Comparison of ENCODE assay signal across 24 cellular contexts in the genomic region with DNA sequence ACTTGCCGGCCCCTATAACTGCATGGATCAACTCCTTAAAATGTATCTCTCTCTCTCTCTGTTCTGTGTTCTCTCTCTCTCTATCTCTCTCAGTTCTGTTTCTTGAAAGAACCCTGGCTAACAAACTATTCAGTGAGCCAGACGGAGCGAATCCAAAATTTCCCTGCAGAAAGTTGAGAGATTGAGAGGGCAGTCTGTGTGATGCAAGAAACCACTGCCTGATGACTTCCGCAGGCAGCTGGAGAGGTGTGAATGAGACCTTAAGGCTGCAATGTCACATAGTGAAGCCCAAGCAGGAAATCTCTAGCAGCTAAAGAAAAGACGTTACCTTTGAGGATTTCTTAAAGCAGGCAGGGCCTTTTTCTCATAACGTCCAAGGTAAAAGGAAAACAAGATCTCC. TPM values are rescaled to one million over a fixed set of nuclear protein-coding genes. Genes with fewer than 3 reads are reported as not detected.
DNase-seq lines count a peak whose midpoint lies in the region; ATAC-seq and TF ChIP-seq lines count a peak whose summit lies in the region.
"Had no signal": no experiment of that assay in that cellular context is flagged by ENCODE, and none has a peak within 500 bp of the region (broad histone marks: within the 10 kb centered on the region; RNA-seq: fewer than 3 reads in every experiment).

No MANE protein-coding gene starts in this region.

- no peak for DNase-seq in activated naive CD4-positive, alpha-beta T cell (lab: John Stamatoyannopoulos, UW)
- DNase-seq in NOMO-1 treated with dmso at 0.1 percent for 144 hours (lab: John Stamatoyannopoulos, UW; ENCODE audit: unreplicated experiment) (peak; percentile 81), esophagus muscularis mucosa (ENCODE audit: extremely low spot score) (peak; percentile 64), NCI-H187 treated with DMSO at 0.1 percent for 48 hours (lab: John Stamatoyannopoulos, UW) (no peak), foreskin melanocyte (no peak)
- no peak for DNase-seq in stimulated activated CD4-positive, alpha-beta T cell treated with anti-CD3 and anti-CD28 coated beads, Interleukin-4, amount 100 ng/mL, for 4 hours
- DNase-seq: activated CD8-positive, alpha-beta memory T cell treated with anti-CD3 and anti-CD28 coated beads for 24 hours; activated T-cell treated with anti-CD3 and anti-CD28 coated beads, Interleukin-2, amount 50 U/mL, for 24 hours; AML-193; amniotic stem cell; HCEC 1CT; Kasumi-1; NCI-H1105; NCI-H2029 treated with DMSO at 0.1 percent for 48 hours; NCI-H226; NCI-H748 treated with DMSO at 0.1 percent for 48 hours; occipital lobe had no signal

- H3K27ac ChIP-seq in esophagus muscularis mucosa (replicated peaks in 1 of 4) = peak overlapping the region in 1 of 4 donors; percentile 45
- H3K27ac ChIP-seq: breast epithelium, SJSA1, skin epidermis had no signal

- no peak for TF ChIP-seq CTCF in esophagus muscularis mucosa (IDR thresholded peaks at IDR 0.05)

- H3K27me3 ChIP-seq in esophagus muscularis mucosa = no peaks in the 10 kb centered on the region
- H3K27me3 ChIP-seq: breast epithelium, SJSA1 had no signal

- no peaks in the 10 kb centered on the region for H3K9me3 Mint-ChIP-seq in activated naive CD4-positive, alpha-beta T cell treated with anti-CD3 and anti-CD28 coated beads, Interleukin-2, amount 50 U/mL, for 24 hours
- H3K9me3 Mint-ChIP-seq in stimulated activated memory B cell treated with anti-CD40 and anti-IgM and Interleukin-4, amounts not matched to agents 10 μg/mL and 1 μg/mL and 100 μg/mL, for 72 hours = no peaks in the 10 kb centered on the region
- H3K9me3 Mint-ChIP-seq: activated T-cell treated with anti-CD3 and anti-CD28 coated beads, Interleukin-2, amount 50 U/mL, for 24 hours; memory B cell had no signal

- 73% methylated on average over 6 of the region's 6 CpGs for WGBS in esophagus muscularis mucosa

- no peak for TF ChIP-seq EP300 in esophagus muscularis mucosa (IDR thresholded peaks at IDR 0.05)

- no peak overlapping the region for H3K4me3 ChIP-seq in esophagus muscularis mucosa
- H3K4me3 ChIP-seq: breast epithelium, SJSA1, skin epidermis had no signal

- no peak for ATAC-seq in stimulated activated memory B cell treated with anti-CD40 and anti-IgM and Interleukin-4, amounts not matched to agents 10 μg/mL and 1 μg/mL and 100 μg/mL, for 72 hours
- ATAC-seq: Panc1 had no signal

- peaks cover 8% of the 10 kb centered on the region for H3K4me1 Mint-ChIP-seq in activated naive CD4-positive, alpha-beta T cell treated with anti-CD3 and anti-CD28 coated beads, Interleukin-2, amount 50 U/mL, for 24 hours
- H3K4me1 Mint-ChIP-seq in stimulated activated memory B cell treated with anti-CD40 and anti-IgM and Interleukin-4, amounts not matched to agents 10 μg/mL and 1 μg/mL and 100 μg/mL, for 72 hours = peaks cover 22% of the 10 kb centered on the region

- intact Hi-C loops in esophagus muscularis mucosa (cut with DNase I) = no loop called here

- TF ChIP-seq POLR2A in esophagus muscularis mucosa (IDR thresholded peaks at IDR 0.05; ENCODE audit: low read depth) = no peak

- H3K36me3 ChIP-seq in esophagus muscularis mucosa = no peaks in the 10 kb centered on the region
- H3K36me3 ChIP-seq: breast epithelium, SJSA1 had no signal

- peak overlapping the region; percentile 53 for H3K27ac Mint-ChIP-seq in activated naive CD4-positive, alpha-beta T cell treated with anti-CD3 and anti-CD28 coated beads, Interleukin-2, amount 50 U/mL, for 24 hours
- H3K27ac Mint-ChIP-seq in stimulated activated memory B cell treated with anti-CD40 and anti-IgM and Interleukin-4, amounts not matched to agents 10 μg/mL and 1 μg/mL and 100 μg/mL, for 72 hours = peak overlapping the region; percentile 28
- H3K27ac Mint-ChIP-seq: activated T-cell treated with anti-CD3 and anti-CD28 coated beads, Interleukin-2, amount 50 U/mL, for 24 hours; memory B cell had no signal

- no peaks in the 10 kb centered on the region for H3K27me3 Mint-ChIP-seq in activated naive CD4-positive, alpha-beta T cell treated with anti-CD3 and anti-CD28 coated beads, Interleukin-2, amount 50 U/mL, for 24 hours
- H3K27me3 Mint-ChIP-seq in stimulated activated memory B cell treated with anti-CD40 and anti-IgM and Interleukin-4, amounts not matched to agents 10 μg/mL and 1 μg/mL and 100 μg/mL, for 72 hours = no peaks in the 10 kb centered on the region
- H3K27me3 Mint-ChIP-seq: activated T-cell treated with anti-CD3 and anti-CD28 coated beads, Interleukin-2, amount 50 U/mL, for 24 hours; memory B cell had no signal

- H3K4me3 Mint-ChIP-seq in activated naive CD4-positive, alpha-beta T cell treated with anti-CD3 and anti-CD28 coated beads, Interleukin-2, amount 50 U/mL, for 24 hours = peak overlapping the region; percentile 13
- H3K4me3 Mint-ChIP-seq in stimulated activated memory B cell treated with anti-CD40 and anti-IgM and Interleukin-4, amounts not matched to agents 10 μg/mL and 1 μg/mL and 100 μg/mL, for 72 hours = no peak overlapping the region
- H3K4me3 Mint-ChIP-seq: activated T-cell treated with anti-CD3 and anti-CD28 coated beads, Interleukin-2, amount 50 U/mL, for 24 hours; memory B cell had no signal

- H3K36me3 Mint-ChIP-seq in activated naive CD4-positive, alpha-beta T cell treated with anti-CD3 and anti-CD28 coated beads, Interleukin-2, amount 50 U/mL, for 24 hours = no peaks in the 10 kb centered on the region
- no peaks in the 10 kb centered on the region for H3K36me3 Mint-ChIP-seq in stimulated activated memory B cell treated with anti-CD40 and anti-IgM and Interleukin-4, amounts not matched to agents 10 μg/mL and 1 μg/mL and 100 μg/mL, for 72 hours
- H3K36me3 Mint-ChIP-seq: memory B cell had no signal

- H3K9me3 ChIP-seq in esophagus muscularis mucosa = no peaks in the 10 kb centered on the region
- H3K9me3 ChIP-seq: breast epithelium, SJSA1 had no signal

- H3K4me1 ChIP-seq in esophagus muscularis mucosa = peaks cover 0 to 2% (median 0%) of the 10 kb centered on the region in 4 donors
- H3K4me1 ChIP-seq: breast epithelium, SJSA1 had no signal

RNA-seq across cellular contexts. Expression of gene FAM107B, which starts 17.3 kb away (rescaled TPM):
- 10 to 100 TPM in 2 of 4 donors, 1 to 10 TPM in 2; 7.5 to 14.1 (median 9.4) TPM for total RNA-seq in esophagus muscularis mucosa

Comparison
In these comparisons a context has a peak if more than half of its experiments do, and no peak if none do; other contexts are left out.
1. DNase-seq: peak in NOMO-1 treated with dmso at 0.1 percent for 144 hours (single experiment) and esophagus muscularis mucosa (single experiment); none in activated naive CD4-positive, alpha-beta T cell (0 of 4), stimulated activated CD4-positive, alpha-beta T cell treated with anti-CD3 and anti-CD28 coated beads, Interleukin-4, amount 100 ng/mL, for 4 hours (0 of 2), NCI-H187 treated with DMSO at 0.1 percent for 48 hours (single experiment) and foreskin melanocyte (single experiment).